ENCODE assay signal across 16 cellular contexts in genomic region chr15:36598529-36599177, GRCh38. TPM values are rescaled to one million over a fixed set of nuclear protein-coding genes. Genes with fewer than 3 reads are reported as not detected.
DNase-seq lines count a peak whose midpoint lies in the region; ATAC-seq and TF ChIP-seq lines count a peak whose summit lies in the region.
"Had no signal": no experiment of that assay in that cellular context is flagged by ENCODE, and none has a peak within 500 bp of the region (broad histone marks: within the 10 kb centered on the region; RNA-seq: fewer than 3 reads in every experiment).

No MANE protein-coding gene starts in this region.

- no peak for TF ChIP-seq POLR2A in gastroesophageal sphincter (IDR thresholded peaks at IDR 0.05)

- 26 to 30% methylated on average over 3 to 4 of the region's 4 CpGs for WGBS in gastroesophageal sphincter (ENCODE audit: low coverage in 1 of 2), 2 donors
- WGBS in aorta, 2 donors: 84 to 90% methylated on average over 4 of the region's 4 CpGs

- TF ChIP-seq EP300 in gastroesophageal sphincter (IDR thresholded peaks at IDR 0.05): no peak

- H3K27ac ChIP-seq in gastroesophageal sphincter: peak overlapping the region; percentile 20 to 99 (median 86)
- H3K27ac ChIP-seq in skeletal muscle tissue (ENCODE audit: low read depth, low read length): peak overlapping the region; percentile 44
- H3K27ac ChIP-seq in aorta (ENCODE audit: low read depth in 1 of 2, low read length in 2 of 2): no peak overlapping the region
- H3K27ac ChIP-seq: left lung had no signal

- intact Hi-C loops in aorta (cut with DNase I): no loop called here

- H3K4me3 ChIP-seq in gastroesophageal sphincter: peak overlapping the region; percentile 8 to 22
- H3K4me3 ChIP-seq in skeletal muscle tissue (ENCODE audit: low read length in 3 of 3): peak overlapping the region in 2 of 3 donors; percentile 6 to 38
- H3K4me3 ChIP-seq in aorta (ENCODE audit: low read length in 2 of 2): no peak overlapping the region
- H3K4me3 ChIP-seq: left lung had no signal

- no peaks in the 10 kb centered on the region for H3K9me3 Mint-ChIP-seq in activated naive CD4-positive, alpha-beta T cell treated with anti-CD3 and anti-CD28 coated beads, Interleukin-2, amount 50 U/mL, for 72 hours
- H3K9me3 Mint-ChIP-seq: activated naive CD4-positive, alpha-beta T cell treated with anti-CD3 and anti-CD28 coated beads, Interleukin-2, amount 50 U/mL, for 24 hours; natural killer cell had no signal

- no peak overlapping the region for H3K27ac Mint-ChIP-seq in activated naive CD4-positive, alpha-beta T cell treated with anti-CD3 and anti-CD28 coated beads, Interleukin-2, amount 50 U/mL, for 72 hours
- H3K27ac Mint-ChIP-seq: activated naive CD4-positive, alpha-beta T cell treated with anti-CD3 and anti-CD28 coated beads, Interleukin-2, amount 50 U/mL, for 24 hours; natural killer cell had no signal

- peaks cover 0 to 7% of the 10 kb centered on the region in 2 donors for H3K36me3 Mint-ChIP-seq in activated naive CD4-positive, alpha-beta T cell treated with anti-CD3 and anti-CD28 coated beads, Interleukin-2, amount 50 U/mL, for 72 hours
- H3K36me3 Mint-ChIP-seq: natural killer cell had no signal

- TF ChIP-seq CTCF in gastroesophageal sphincter (IDR thresholded peaks at IDR 0.05): no peak

- no peaks in the 10 kb centered on the region for H3K36me3 ChIP-seq in gastroesophageal sphincter
- H3K36me3 ChIP-seq in skeletal muscle tissue (ENCODE audit: control insufficient read depth in 3 of 3, insufficient read depth in 3 of 3, low read length in 3 of 3): no peaks in the 10 kb centered on the region
- H3K36me3 ChIP-seq in aorta (ENCODE audit: control insufficient read depth in 1 of 2, insufficient read depth in 2 of 2, low read length in 1 of 2): no peaks in the 10 kb centered on the region
- H3K36me3 ChIP-seq: left lung had no signal

- H3K9ac ChIP-seq in skeletal muscle tissue (ENCODE audit: low read depth in 1 of 3, low read length in 3 of 3): peak overlapping the region in 2 of 3 donors; percentile 12 to 46

- H3K9me3 ChIP-seq in gastroesophageal sphincter: no peaks in the 10 kb centered on the region
- no peaks in the 10 kb centered on the region for H3K9me3 ChIP-seq in skeletal muscle tissue (ENCODE audit: control insufficient read depth in 3 of 3, low read length in 3 of 3)
- H3K9me3 ChIP-seq in aorta (ENCODE audit: control insufficient read depth, low read length): no peaks in the 10 kb centered on the region
- H3K9me3 ChIP-seq: Caco-2, left lung had no signal

- H3K4me1 ChIP-seq in gastroesophageal sphincter (peaks cover 4 to 70% (median 8%) of the 10 kb centered on the region in 3 donors), skeletal muscle tissue (ENCODE audit: control insufficient read depth in 3 of 3, insufficient read depth in 3 of 3, low read length in 3 of 3) (peaks cover 11 to 21% (median 14%) of the 10 kb centered on the region in 3 donors), aorta (ENCODE audit: control insufficient read depth in 1 of 2, insufficient read depth in 2 of 2, low read length in 2 of 2) (peaks cover 2 to 3% of the 10 kb centered on the region in 2 donors)
- H3K4me1 ChIP-seq: Caco-2, left lung had no signal

- ATAC-seq in SK-N-SH treated with all-trans-retinoic acid at 6 μM for 48 hours (peak; percentile 60), gastroesophageal sphincter (no peak), aorta (ENCODE audit: low FRiP score) (no peak), GM19463 (IDR thresholded peaks at IDR 0.05; ENCODE audit: unreplicated experiment) (no peak)
- ATAC-seq in activated naive CD4-positive, alpha-beta T cell treated with anti-CD3 and anti-CD28 coated beads, Interleukin-2, amount 50 U/mL, for 72 hours: no peak
- ATAC-seq: left lung, natural killer cell had no signal

- peak; percentile 22 for DNase-seq in NCI-H748 (lab: John Stamatoyannopoulos, UW; ENCODE audit: unreplicated experiment)
- no peak for DNase-seq in NCI-H748 treated with DMSO at 0.1 percent for 48 hours (lab: John Stamatoyannopoulos, UW)
- DNase-seq in activated naive CD4-positive, alpha-beta T cell treated with anti-CD3 and anti-CD28 coated beads, Interleukin-2, amount 50 U/mL, for 72 hours (ENCODE audit: low spot score in 2 of 2): no peak
- no peak for DNase-seq in aorta
- DNase-seq: activated CD4-positive, CD25-positive, alpha-beta regulatory T cell; Caco-2; central memory CD4-positive, alpha-beta T cell; left lung; MM.1S; natural killer cell; NCI-H2227 treated with DMSO at 0.1 percent for 48 hours had no signal

- H3K27me3 ChIP-seq in gastroesophageal sphincter: no peaks in the 10 kb centered on the region
- no peaks in the 10 kb centered on the region for H3K27me3 ChIP-seq in skeletal muscle tissue (ENCODE audit: control insufficient read depth in 3 of 3, insufficient read depth in 3 of 3, low read length in 3 of 3)
- H3K27me3 ChIP-seq in aorta (ENCODE audit: control insufficient read depth in 1 of 2, insufficient read depth in 2 of 2, low read length in 1 of 2): no peaks in the 10 kb centered on the region
- H3K27me3 ChIP-seq: left lung had no signal

TF ChIP-seq in SK-N-SH treated with all-trans-retinoic acid at 6 μM for 48 hours, 23 proteins besides CTCF, POLR2A, EP300 and RAD21 (continues in another document):
- TF ChIP-seq, protein P1, sequence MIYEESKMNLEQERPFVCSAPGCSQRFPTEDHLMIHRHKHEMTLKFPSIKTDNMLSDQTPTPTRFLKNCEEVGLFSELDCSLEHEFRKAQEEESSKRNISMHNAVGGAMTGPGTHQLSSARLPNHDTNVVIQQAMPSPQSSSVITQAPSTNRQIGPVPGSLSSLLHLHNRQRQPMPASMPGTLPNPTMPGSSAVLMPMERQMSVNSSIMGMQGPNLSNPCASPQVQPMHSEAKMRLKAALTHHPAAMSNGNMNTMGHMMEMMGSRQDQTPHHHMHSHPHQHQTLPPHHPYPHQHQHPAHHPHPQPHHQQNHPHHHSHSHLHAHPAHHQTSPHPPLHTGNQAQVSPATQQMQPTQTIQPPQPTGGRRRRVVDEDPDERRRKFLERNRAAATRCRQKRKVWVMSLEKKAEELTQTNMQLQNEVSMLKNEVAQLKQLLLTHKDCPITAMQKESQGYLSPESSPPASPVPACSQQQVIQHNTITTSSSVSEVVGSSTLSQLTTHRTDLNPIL (CRISPR knock-in tag; IDR thresholded peaks at IDR 0.05; ENCODE audit: low read depth): no peak
- no peak for TF ChIP-seq ZFP3 (CRISPR knock-in tag; IDR thresholded peaks at IDR 0.05)
- TF ChIP-seq GLIS3 (CRISPR knock-in tag; IDR thresholded peaks at IDR 0.05): no peak
- no peak for TF ChIP-seq ZNF8 (CRISPR knock-in tag; IDR thresholded peaks at IDR 0.05)
- TF ChIP-seq ARNTL (CRISPR knock-in tag; IDR thresholded peaks at IDR 0.05; ENCODE audit: borderline replicate concordance, low read depth): no peak
- TF ChIP-seq PPARA (CRISPR knock-in tag; IDR thresholded peaks at IDR 0.05; ENCODE audit: borderline replicate concordance): no peak
- TF ChIP-seq, protein P2, sequence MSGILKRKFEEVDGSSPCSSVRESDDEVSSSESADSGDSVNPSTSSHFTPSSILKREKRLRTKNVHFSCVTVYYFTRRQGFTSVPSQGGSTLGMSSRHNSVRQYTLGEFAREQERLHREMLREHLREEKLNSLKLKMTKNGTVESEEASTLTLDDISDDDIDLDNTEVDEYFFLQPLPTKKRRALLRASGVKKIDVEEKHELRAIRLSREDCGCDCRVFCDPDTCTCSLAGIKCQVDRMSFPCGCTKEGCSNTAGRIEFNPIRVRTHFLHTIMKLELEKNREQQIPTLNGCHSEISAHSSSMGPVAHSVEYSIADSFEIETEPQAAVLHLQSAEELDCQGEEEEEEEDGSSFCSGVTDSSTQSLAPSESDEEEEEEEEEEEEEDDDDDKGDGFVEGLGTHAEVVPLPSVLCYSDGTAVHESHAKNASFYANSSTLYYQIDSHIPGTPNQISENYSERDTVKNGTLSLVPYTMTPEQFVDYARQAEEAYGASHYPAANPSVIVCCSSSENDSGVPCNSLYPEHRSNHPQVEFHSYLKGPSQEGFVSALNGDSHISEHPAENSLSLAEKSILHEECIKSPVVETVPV (CRISPR knock-in tag; IDR thresholded peaks at IDR 0.05): no peak
- no peak for TF ChIP-seq RARB (CRISPR knock-in tag; IDR thresholded peaks at IDR 0.05)
- no peak for TF ChIP-seq OSR1 (CRISPR knock-in tag; IDR thresholded peaks at IDR 0.05)
- no peak for TF ChIP-seq TOX (CRISPR knock-in tag; IDR thresholded peaks at IDR 0.05; ENCODE audit: borderline replicate concordance)
- no peak for TF ChIP-seq POU6F1 (CRISPR knock-in tag; IDR thresholded peaks at IDR 0.05; ENCODE audit: borderline replicate concordance, low read depth)
- no peak for TF ChIP-seq ISL1 (CRISPR knock-in tag; IDR thresholded peaks at IDR 0.05)

RNA-seq across cellular contexts. Expression of gene CDIN1, which starts 19.2 kb away (rescaled TPM):
- total RNA-seq in gastroesophageal sphincter (10 to 100 TPM; 12.5 to 29.9 (median 21.5) TPM), skeletal muscle tissue (7.8 TPM), aorta (10 to 100 TPM; 11.5 TPM)
- total RNA-seq in activated naive CD4-positive, alpha-beta T cell treated with anti-CD3 and anti-CD28 coated beads, Interleukin-2, amount 50 U/mL, for 72 hours: 10 to 100 TPM; 10.3 to 14.4 TPM
- 1 to 10 TPM; 4.9 to 6.4 TPM for polyA plus RNA-seq in aorta

Comparison
In these comparisons a context has a peak if more than half of its experiments do, and no peak if none do; other contexts are left out.
1. H3K27ac ChIP-seq: peak in gastroesophageal sphincter (4 of 4) and skeletal muscle tissue (single experiment); none in aorta (0 of 2).
2. H3K4me3 ChIP-seq: peak in gastroesophageal sphincter (2 of 2) and skeletal muscle tissue (2 of 3); none in aorta (0 of 2).